ENCODE assay signal across 10 cellular contexts in the genomic region with DNA sequence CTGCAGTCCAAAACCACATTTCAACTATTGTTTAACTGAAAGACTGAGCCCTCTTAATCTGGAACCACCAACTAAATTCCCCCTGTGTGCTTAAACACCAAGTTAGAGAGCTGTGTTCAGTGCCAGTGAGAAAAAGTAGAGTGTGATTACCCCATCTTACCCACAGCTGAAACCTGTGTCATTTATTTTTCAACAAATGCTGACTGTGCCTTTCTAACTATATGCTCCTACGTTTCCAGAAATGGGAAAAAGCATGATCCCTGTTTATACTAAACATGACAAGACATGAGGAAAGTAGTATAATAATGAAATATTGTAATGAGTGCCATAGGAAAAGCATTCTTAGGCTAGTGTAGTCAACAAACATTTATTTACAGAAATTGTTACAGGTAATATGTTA. TPM values are rescaled to one million over a fixed set of nuclear protein-coding genes. Genes with fewer than 3 reads are reported as not detected.
"Had no signal": no experiment of that assay in that cellular context is flagged by ENCODE, and none has a peak within 500 bp of the region (broad histone marks: within the 10 kb centered on the region; RNA-seq: fewer than 3 reads in every experiment).

No MANE protein-coding gene starts in this region.

- H3K9ac ChIP-seq: GM23248 had no signal

- DNase-seq: GM23248, GOT3, H7, HFFc6, KG1 had no signal

- H3K4me3 ChIP-seq: GM23248, HAP-1 had no signal

- H3K9me3 ChIP-seq: HAP-1 had no signal

- ATAC-seq: HCT116 had no signal

- H3K36me3 ChIP-seq: HAP-1 had no signal

- H3K27ac ChIP-seq: GM23248, HL-60 had no signal

- H2AFZ ChIP-seq: GM23248 had no signal

RNA-seq across cellular contexts. Expression of a gene that starts 7.4 kb away (rescaled TPM):
- total RNA-seq: GM23248, HFFc6, HT1080 had no signal
- polyA plus RNA-seq: GM23248, IgD-negative memory B cell had no signal
